ENCODE assay signal across 7 cellular contexts in the genomic region with DNA sequence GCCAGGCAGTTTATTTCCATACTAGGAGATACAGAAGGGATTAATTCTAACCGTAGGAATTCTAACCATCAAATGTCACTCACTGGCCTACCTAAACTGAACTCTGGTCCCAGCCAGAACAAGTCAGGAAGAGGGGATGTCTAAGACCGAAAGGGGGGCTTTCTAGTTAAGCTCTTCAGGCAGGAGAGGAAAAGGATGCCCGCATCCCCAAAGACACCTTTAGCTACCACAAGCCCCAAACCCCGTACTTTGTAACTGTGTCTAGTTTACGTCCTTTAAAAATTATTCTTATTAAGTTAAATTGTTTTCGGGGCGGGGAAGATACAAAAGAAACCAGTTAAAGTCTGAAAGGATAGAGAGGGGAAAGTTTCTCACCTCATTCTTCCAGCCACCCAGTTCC. TPM values are rescaled to one million over a fixed set of nuclear protein-coding genes. Genes with fewer than 3 reads are reported as not detected.
DNase-seq lines count a peak whose midpoint lies in the region; ATAC-seq and TF ChIP-seq lines count a peak whose summit lies in the region.

No MANE protein-coding gene starts in this region.

- peak overlapping the region; percentile 61 for H3K4me3 ChIP-seq in HFF-Myc (replicated peaks; ENCODE audit: low read depth, low read length)
- H3K4me3 ChIP-seq in iPS-11a (ENCODE audit: low read depth, low read length), result peak overlapping the region; percentile 58

- H3K9me3 Mint-ChIP-seq in activated B cell treated with CpG ODN at 0.5 μM for 24 hours, result no peaks in the 10 kb centered on the region
- H3K9me3 Mint-ChIP-seq in stimulated activated memory B cell treated with anti-CD40 and anti-IgM and Interleukin-4, amounts not matched to agents 10 μg/mL and 1 μg/mL and 100 μg/mL, for 72 hours, result no peaks in the 10 kb centered on the region

- CTCF ChIA-PET in activated B cell treated with CpG ODN at 0.5 μM for 24 hours (lab: Charles Lee), result interaction anchor here (0.7 to 1.5 kb wide), 4 partner anchors 13 to 831 kb away, joined by 3 to 5 read pairs (median 4); no protein-coding TSS in a partner anchor

- DNase-seq in HFF-Myc (ENCODE audit: extremely low read depth, low read depth), result no peak
- DNase-seq in activated B cell treated with CpG ODN at 0.5 μM for 24 hours, result no peak
- no peak for DNase-seq in DMS153 (lab: John Stamatoyannopoulos, UW)
- DNase-seq in NCI-H1436 (lab: John Stamatoyannopoulos, UW), result no peak
- DNase-seq in NAMALWA (ENCODE audit: low spot score), result no peak

- H3K27ac Mint-ChIP-seq in activated B cell treated with CpG ODN at 0.5 μM for 24 hours, result peak overlapping the region; percentile 93
- peak overlapping the region; percentile 96 for H3K27ac Mint-ChIP-seq in stimulated activated memory B cell treated with anti-CD40 and anti-IgM and Interleukin-4, amounts not matched to agents 10 μg/mL and 1 μg/mL and 100 μg/mL, for 72 hours

- POLR2A ChIA-PET in activated B cell treated with CpG ODN at 0.5 μM for 24 hours (lab: Charles Lee), result interaction anchor here (0.6 to 1.7 kb wide), 8 partner anchors 8 to 1650 kb away, joined by 3 to 7 read pairs (median 3); partner anchors contain the start of gene FANCE

- no peak for TF ChIP-seq CTCF in HFF-Myc (IDR thresholded peaks at IDR 0.05; ENCODE audit: low read depth, low read length, missing control alignments)
- TF ChIP-seq CTCF in activated B cell treated with CpG ODN at 0.5 μM for 24 hours (IDR thresholded peaks at IDR 0.05), result no peak

- no peak for ATAC-seq in activated B cell treated with CpG ODN at 0.5 μM for 24 hours (ENCODE audit: low read depth)
- no peak for ATAC-seq in stimulated activated memory B cell treated with anti-CD40 and anti-IgM and Interleukin-4, amounts not matched to agents 10 μg/mL and 1 μg/mL and 100 μg/mL, for 72 hours

- H3K4me1 Mint-ChIP-seq in activated B cell treated with CpG ODN at 0.5 μM for 24 hours, result peaks cover 43% of the 10 kb centered on the region
- peaks cover 31% of the 10 kb centered on the region for H3K4me1 Mint-ChIP-seq in stimulated activated memory B cell treated with anti-CD40 and anti-IgM and Interleukin-4, amounts not matched to agents 10 μg/mL and 1 μg/mL and 100 μg/mL, for 72 hours

- H3K36me3 Mint-ChIP-seq in activated B cell treated with CpG ODN at 0.5 μM for 24 hours (ENCODE audit: low read depth), result peaks cover 6% of the 10 kb centered on the region
- peaks cover 6% of the 10 kb centered on the region for H3K36me3 Mint-ChIP-seq in stimulated activated memory B cell treated with anti-CD40 and anti-IgM and Interleukin-4, amounts not matched to agents 10 μg/mL and 1 μg/mL and 100 μg/mL, for 72 hours

- intact Hi-C loops in activated B cell treated with CpG ODN at 0.5 μM for 24 hours (cut with micrococcal nuclease), result loop anchor here (2.0 to 5.0 kb wide), 3 partner anchors 36 to 1688 kb away; partner anchors contain the start of gene HMGA1

- H3K4me3 Mint-ChIP-seq in activated B cell treated with CpG ODN at 0.5 μM for 24 hours, result peak overlapping the region; percentile 97
- peak overlapping the region; percentile 98 for H3K4me3 Mint-ChIP-seq in stimulated activated memory B cell treated with anti-CD40 and anti-IgM and Interleukin-4, amounts not matched to agents 10 μg/mL and 1 μg/mL and 100 μg/mL, for 72 hours

- no peaks in the 10 kb centered on the region for H3K27me3 Mint-ChIP-seq in activated B cell treated with CpG ODN at 0.5 μM for 24 hours
- H3K27me3 Mint-ChIP-seq in stimulated activated memory B cell treated with anti-CD40 and anti-IgM and Interleukin-4, amounts not matched to agents 10 μg/mL and 1 μg/mL and 100 μg/mL, for 72 hours, result no peaks in the 10 kb centered on the region

RNA-seq across cellular contexts. Expression of gene ZNF76, which starts 1.2 kb away (rescaled TPM):
- 54.8 and 57.9 TPM in 2 replicates for total RNA-seq in activated B cell treated with CpG ODN at 0.5 μM for 24 hours

RNA-seq across cellular contexts. Expression of gene DEF6, which starts 39.3 kb away (rescaled TPM):
- 68.7 and 79.9 TPM in 2 replicates for total RNA-seq in activated B cell treated with CpG ODN at 0.5 μM for 24 hours

RNA-seq across cellular contexts. Expression of gene SCUBE3, which starts 44.6 kb away (rescaled TPM):
- not detected in 2 replicates for total RNA-seq in activated B cell treated with CpG ODN at 0.5 μM for 24 hours
